ENCODE assay signal across 16 cellular contexts in genomic region chrX:19212037-19212436, GRCh38.
DNase-seq lines count a peak whose midpoint lies in the region; ATAC-seq, FAIRE-seq and TF ChIP-seq lines count a peak whose summit lies in the region.
"Had no signal": no experiment of that assay in that cellular context is flagged by ENCODE, and none has a peak within 500 bp of the region (broad histone marks: within the 10 kb centered on the region; RNA-seq: fewer than 3 reads in every experiment).

No MANE protein-coding gene starts in this region.

- H3K27me3 Mint-ChIP-seq in immature natural killer cell (ENCODE audit: low read depth in 3 of 3): peaks cover 0 to 3% (median 1%) of the 10 kb centered on the region in 3 donors

- TF ChIP-seq CTCF in heart left ventricle (IDR thresholded peaks at IDR 0.05): no peak

- TF ChIP-seq POLR2A in GM12892 (IDR thresholded peaks at IDR 0.05; ENCODE audit: low read depth, low read length) (no peak), heart left ventricle (IDR thresholded peaks at IDR 0.05) (no peak)

- no peaks in the 10 kb centered on the region for H3K36me3 ChIP-seq in heart left ventricle
- H3K36me3 ChIP-seq: Peyer's patch had no signal

- peak overlapping the region; percentile 29 to 80 (median 70) for H3K27ac Mint-ChIP-seq in immature natural killer cell
- H3K27ac Mint-ChIP-seq: H9 had no signal

- H3K27ac ChIP-seq in heart left ventricle: no peak overlapping the region
- H3K27ac ChIP-seq: Peyer's patch had no signal

- no peak for DNase-seq in GM12892 (ENCODE audit: insufficient read length)
- peak in 2 of 3 donors; percentile 10 to 26 for DNase-seq in immature natural killer cell
- DNase-seq in heart left ventricle: no peak
- DNase-seq: Caco-2, DMS79, H9, KBM-7, NCI-H1417 treated with DMSO at 0.1 percent for 48 hours, NCI-H2029 treated with DMSO at 0.1 percent for 48 hours, NCI-H510A treated with DMSO at 0.1 percent for 48 hours, Peyer's patch had no signal

- intact Hi-C loops in heart left ventricle (cut with DNase I): no loop called here

- peak overlapping the region; percentile 41 to 85 (median 56) for H3K4me3 Mint-ChIP-seq in immature natural killer cell
- H3K4me3 Mint-ChIP-seq: H9 had no signal

- FAIRE-seq in GM12892 (lab: Jason Lieb, UNC): peak; percentile 73

- peaks cover 13 to 17% of the 10 kb centered on the region in 2 donors for H3K4me1 Mint-ChIP-seq in immature natural killer cell
- H3K4me1 Mint-ChIP-seq: H9 had no signal

- no peaks in the 10 kb centered on the region for H3K9me3 ChIP-seq in heart left ventricle
- H3K9me3 ChIP-seq: Caco-2, Peyer's patch had no signal

- ATAC-seq in GM18870 (IDR thresholded peaks at IDR 0.05; ENCODE audit: unreplicated experiment) (peak; percentile 58), GM21786 (IDR thresholded peaks at IDR 0.05; ENCODE audit: unreplicated experiment) (peak; percentile 70), heart left ventricle (no peak), GM18861 (IDR thresholded peaks at IDR 0.05; ENCODE audit: unreplicated experiment) (no peak), HG02981 (IDR thresholded peaks at IDR 0.05; ENCODE audit: unreplicated experiment) (no peak)
- ATAC-seq: Right ventricle myocardium inferior had no signal

- peaks cover 0 to 9% (median 0%) of the 10 kb centered on the region in 9 donors for H3K27me3 ChIP-seq in heart left ventricle
- H3K27me3 ChIP-seq: Peyer's patch had no signal

- H3K4me3 ChIP-seq in heart left ventricle: no peak overlapping the region
- H3K4me3 ChIP-seq: Peyer's patch had no signal

- H3K36me3 Mint-ChIP-seq in immature natural killer cell: no peaks in the 10 kb centered on the region

- peaks cover 0 to 2% (median 0%) of the 10 kb centered on the region in 6 donors for H3K9me3 Mint-ChIP-seq in immature natural killer cell

- no peaks in the 10 kb centered on the region for H3K4me1 ChIP-seq in heart left ventricle
- H3K4me1 ChIP-seq: Caco-2, Peyer's patch had no signal

Comparison
In these comparisons a context has a peak if more than half of its experiments do, and no peak if none do; other contexts are left out.
1. DNase-seq: peak in immature natural killer cell (2 of 3); none in GM12892 (single experiment) and heart left ventricle (0 of 5).
2. ATAC-seq: peak in GM18870 (single experiment) and GM21786 (single experiment); none in heart left ventricle (0 of 4), GM18861 (single experiment) and HG02981 (single experiment).